29 cellular contexts compared by ENCODE assay signal in genomic region chr7:95553939-95554338, GRCh38. TPM values are rescaled to one million over a fixed set of nuclear protein-coding genes. Genes with fewer than 3 reads are reported as not detected.
"Had no signal": no experiment of that assay in that cellular context is flagged by ENCODE, and none has a peak within 500 bp of the region (broad histone marks: within the 10 kb centered on the region; RNA-seq: fewer than 3 reads in every experiment).

No MANE protein-coding gene starts in this region.

- H3K36me3 ChIP-seq: lower lobe of right lung, ovary, right atrium auricular region, spleen, thoracic aorta, uterus had no signal

- H3K27me3 ChIP-seq: ovary, right atrium auricular region, spleen, uterus had no signal

- H3K27ac ChIP-seq: lower lobe of right lung, ovary, psoas muscle, right atrium auricular region, thoracic aorta, uterus had no signal

- DNase-seq: activated CD4-positive, alpha-beta memory T cell treated with anti-CD3 and anti-CD28 coated beads for 36 hours; activated CD4-positive, alpha-beta T cell treated with anti-CD3 and anti-CD28 coated beads, Interleukin-2, amount 10 ng/mL, durations not matched to agents 24 days and 14 days; activated CD4-positive, CD25-positive, alpha-beta regulatory T cell treated with anti-CD3 and anti-CD28 coated beads, Interleukin-2, amount 50 U/mL, for 72 hours; activated CD8-positive, alpha-beta memory T cell treated with anti-CD3 and anti-CD28 coated beads, Interleukin-2, amount 50 U/mL, for 4 hours; activated gamma-delta T cell; activated naive CD4-positive, alpha-beta T cell treated with anti-CD3 and anti-CD28 coated beads, Interleukin-2, amount 10 ng/mL, durations not matched to agents 7 days and 5 days; activated naive CD8-positive, alpha-beta T cell treated with anti-CD3 and anti-CD28 coated beads, Interleukin-2, amount 10 ng/mL, durations not matched to agents 7 days and 5 days; activated T-cell treated with anti-CD3 and anti-CD28 coated beads, Interleukin-2, amount 50 U/mL, for 1 hour; amygdala; caudate nucleus; endodermal cell; foreskin melanocyte; kidney; left colon; lower lobe of right lung; mesendoderm; mucosa of descending colon; psoas muscle; spleen; stimulated activated naive CD4-positive, alpha-beta T cell treated with Interleukin-2 at 50 U/mL for 16 hours; T-helper 2 cell; uterus had no signal

- ATAC-seq: esophagus mucosa; left colon; lower lobe of right lung; mucosa of descending colon; natural killer cell treated with Interleukin-12 subunit alpha and Interleukin-12 subunit beta and Interleukin-15 and Interleukin-18, amount 100 ng/mL, for 72 hours; psoas muscle had no signal

- FAIRE-seq: kidney had no signal

- H3K4me3 ChIP-seq: lower lobe of right lung, mucosa of descending colon, ovary, psoas muscle, right atrium auricular region, spleen, thoracic aorta, uterus had no signal

- H3K9me3 ChIP-seq: lower lobe of right lung, mucosa of descending colon, ovary, psoas muscle, right atrium auricular region, spleen, thoracic aorta, uterus had no signal

RNA-seq across cellular contexts. Expression of gene PDK4, which starts 42.4 kb away (rescaled TPM):
- total RNA-seq: activated CD4-positive, alpha-beta memory T cell treated with anti-CD3 and anti-CD28 coated beads for 36 hours; activated CD4-positive, alpha-beta T cell treated with anti-CD3 and anti-CD28 coated beads, Interleukin-2, amount 10 ng/mL, durations not matched to agents 24 days and 14 days; activated CD8-positive, alpha-beta memory T cell treated with anti-CD3 and anti-CD28 coated beads for 36 hours; activated T-helper 1 cell treated with anti-CD3 and anti-CD28 coated beads, Interleukin-12 subunit alpha, Interleukin-12 subunit beta, Interleukin-2, Interleukin-4 antibody, amounts not matched to agents 30 ng/mL and 10 ng/mL and 1 ng/mL, durations not matched to agents 14 hours and 24 hours and 36 hours had no signal
